ENCODE assay signal across 30 cellular contexts in the genomic region with DNA sequence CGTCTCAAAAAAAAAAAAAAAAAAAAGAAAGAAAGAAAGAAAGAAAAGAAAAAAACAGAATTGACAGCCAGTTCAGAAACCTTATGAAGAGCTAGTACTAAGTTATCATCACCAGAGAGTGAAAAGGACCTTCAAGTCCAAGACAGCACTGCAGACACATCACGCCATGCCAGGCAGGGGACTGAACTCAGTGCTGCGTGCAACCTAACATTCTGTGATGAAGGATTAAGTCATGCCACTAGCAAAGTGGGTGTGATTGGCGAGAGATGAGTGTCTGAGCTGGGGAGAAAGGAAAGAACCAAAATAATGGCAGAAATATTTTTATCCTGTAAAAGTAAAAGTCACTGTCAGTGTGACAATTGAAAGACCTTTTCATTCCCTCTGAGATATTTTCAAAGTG.
"Had no signal": no experiment of that assay in that cellular context is flagged by ENCODE, and none has a peak within 500 bp of the region (broad histone marks: within the 10 kb centered on the region; RNA-seq: fewer than 3 reads in every experiment).

No MANE protein-coding gene starts in this region.

- ATAC-seq: foreskin keratinocyte; gastroesophageal sphincter; heart right ventricle; left cardiac atrium; left lung; naive thymus-derived CD4-positive, alpha-beta T cell; sciatic nerve; stimulated activated naive CD8-positive, alpha-beta T cell treated with anti-CD3 and anti-CD28 coated beads, Interleukin-15, amount 100 ng/mL, for 72 hours had no signal

- H3K4me2 ChIP-seq: smooth muscle cell had no signal

- H3K27ac ChIP-seq: foreskin keratinocyte, heart right ventricle, left lung, parathyroid adenoma, suprapubic skin, thyroid gland, vagina had no signal

- H3K36me3 ChIP-seq: esophagus muscularis mucosa, gastroesophageal sphincter, heart right ventricle, left lung, right atrium auricular region, suprapubic skin, thyroid gland, vagina had no signal

- H3K4me3 ChIP-seq: coronary artery, esophagus muscularis mucosa, gastroesophageal sphincter, heart right ventricle, left lung, right atrium auricular region, smooth muscle cell, suprapubic skin, thyroid gland, vagina had no signal

- H3K9me3 ChIP-seq: esophagus muscularis mucosa, gastroesophageal sphincter, heart right ventricle, left lung, right atrium auricular region, suprapubic skin, thyroid gland, vagina had no signal

- H3K27ac Mint-ChIP-seq: naive thymus-derived CD4-positive, alpha-beta T cell; nephron; progenitor cell of endocrine pancreas; stimulated activated naive CD8-positive, alpha-beta T cell treated with anti-CD3 and anti-CD28 coated beads, Interleukin-15, amount 100 ng/mL, for 72 hours had no signal

- DNase-seq: dermis blood vessel endothelial cell; effector memory CD4-positive, alpha-beta T cell; foreskin keratinocyte; heart right ventricle; hippocampal formation; left cardiac atrium; left lung; mesendoderm; midbrain; naive thymus-derived CD4-positive, alpha-beta T cell; occipital lobe; stimulated activated CD4-positive, alpha-beta T cell treated with anti-CD3 and anti-CD28 coated beads, Interleukin-12 subunit alpha, Interleukin-12 subunit beta, amount 100 ng/mL, for 4 hours; stimulated activated CD4-positive, alpha-beta T cell treated with anti-CD3 and anti-CD28 coated beads, Interleukin-1b, Interleukin-23, amount 100 ng/mL, for 48 hours; stimulated activated CD4-positive, alpha-beta T cell treated with anti-CD3 and anti-CD28 coated beads, Interleukin-4, amount 100 ng/mL, for 1 hour; stimulated activated CD8-positive, alpha-beta memory T cell treated with anti-CD3 and anti-CD28 coated beads, Interleukin-4, amount 100 ng/mL, for 48 hours; stimulated activated naive CD4-positive, alpha-beta T cell; stimulated activated naive CD8-positive, alpha-beta T cell treated with anti-CD3 and anti-CD28 coated beads, Interleukin-15, amount 100 ng/mL, for 72 hours; thyroid gland; trophoblast cell had no signal

- H3K4me3 Mint-ChIP-seq: naive thymus-derived CD4-positive, alpha-beta T cell; nephron; stimulated activated naive CD8-positive, alpha-beta T cell treated with anti-CD3 and anti-CD28 coated beads, Interleukin-15, amount 100 ng/mL, for 72 hours had no signal

- H3K79me2 ChIP-seq: parathyroid adenoma had no signal

- H2AFZ ChIP-seq: parathyroid adenoma had no signal

- H3K36me3 Mint-ChIP-seq: naive thymus-derived CD4-positive, alpha-beta T cell had no signal

- H3K4me1 ChIP-seq: left lung, parathyroid adenoma, thyroid gland had no signal

- H3K9ac ChIP-seq: parathyroid adenoma had no signal

- H3K9me3 Mint-ChIP-seq: naive thymus-derived CD4-positive, alpha-beta T cell; nephron; stimulated activated naive CD8-positive, alpha-beta T cell treated with anti-CD3 and anti-CD28 coated beads, Interleukin-15, amount 100 ng/mL, for 72 hours had no signal

- H3K27me3 ChIP-seq: esophagus muscularis mucosa, foreskin keratinocyte, gastroesophageal sphincter, heart right ventricle, left lung, right atrium auricular region, suprapubic skin, thyroid gland, vagina had no signal

- H3K4me1 Mint-ChIP-seq: stimulated activated naive CD8-positive, alpha-beta T cell treated with anti-CD3 and anti-CD28 coated beads, Interleukin-15, amount 100 ng/mL, for 72 hours had no signal
